In genomic region chr7:30772984-30773383, GRCh38 we compare ENCODE assay signal across 1 cellular context.
TF ChIP-seq lines count a peak whose summit lies in the region.

No MANE protein-coding gene starts in this region.

TF ChIP-seq in K562, 482 proteins besides CTCF, POLR2A, EP300 and RAD21:
- TF ChIP-seq, protein P1, sequence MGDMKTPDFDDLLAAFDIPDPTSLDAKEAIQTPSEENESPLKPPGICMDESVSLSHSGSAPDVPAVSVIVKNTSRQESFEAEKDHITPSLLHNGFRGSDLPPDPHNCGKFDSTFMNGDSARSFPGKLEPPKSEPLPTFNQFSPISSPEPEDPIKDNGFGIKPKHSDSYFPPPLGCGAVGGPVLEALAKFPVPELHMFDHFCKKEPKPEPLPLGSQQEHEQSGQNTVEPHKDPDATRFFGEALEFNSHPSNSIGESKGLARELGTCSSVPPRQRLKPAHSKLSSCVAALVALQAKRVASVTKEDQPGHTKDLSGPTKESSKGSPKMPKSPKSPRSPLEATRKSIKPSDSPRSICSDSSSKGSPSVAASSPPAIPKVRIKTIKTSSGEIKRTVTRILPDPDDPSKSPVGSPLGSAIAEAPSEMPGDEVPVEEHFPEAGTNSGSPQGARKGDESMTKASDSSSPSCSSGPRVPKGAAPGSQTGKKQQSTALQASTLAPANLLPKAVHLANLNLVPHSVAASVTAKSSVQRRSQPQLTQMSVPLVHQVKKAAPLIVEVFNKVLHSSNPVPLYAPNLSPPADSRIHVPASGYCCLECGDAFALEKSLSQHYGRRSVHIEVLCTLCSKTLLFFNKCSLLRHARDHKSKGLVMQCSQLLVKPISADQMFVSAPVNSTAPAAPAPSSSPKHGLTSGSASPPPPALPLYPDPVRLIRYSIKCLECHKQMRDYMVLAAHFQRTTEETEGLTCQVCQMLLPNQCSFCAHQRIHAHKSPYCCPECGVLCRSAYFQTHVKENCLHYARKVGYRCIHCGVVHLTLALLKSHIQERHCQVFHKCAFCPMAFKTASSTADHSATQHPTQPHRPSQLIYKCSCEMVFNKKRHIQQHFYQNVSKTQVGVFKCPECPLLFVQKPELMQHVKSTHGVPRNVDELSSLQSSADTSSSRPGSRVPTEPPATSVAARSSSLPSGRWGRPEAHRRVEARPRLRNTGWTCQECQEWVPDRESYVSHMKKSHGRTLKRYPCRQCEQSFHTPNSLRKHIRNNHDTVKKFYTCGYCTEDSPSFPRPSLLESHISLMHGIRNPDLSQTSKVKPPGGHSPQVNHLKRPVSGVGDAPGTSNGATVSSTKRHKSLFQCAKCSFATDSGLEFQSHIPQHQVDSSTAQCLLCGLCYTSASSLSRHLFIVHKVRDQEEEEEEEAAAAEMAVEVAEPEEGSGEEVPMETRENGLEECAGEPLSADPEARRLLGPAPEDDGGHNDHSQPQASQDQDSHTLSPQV (IDR thresholded peaks at IDR 0.05): 0 out of 2 replicates have a peak, but pooled peaks have one; percentile 39
- TF ChIP-seq, protein P2, sequence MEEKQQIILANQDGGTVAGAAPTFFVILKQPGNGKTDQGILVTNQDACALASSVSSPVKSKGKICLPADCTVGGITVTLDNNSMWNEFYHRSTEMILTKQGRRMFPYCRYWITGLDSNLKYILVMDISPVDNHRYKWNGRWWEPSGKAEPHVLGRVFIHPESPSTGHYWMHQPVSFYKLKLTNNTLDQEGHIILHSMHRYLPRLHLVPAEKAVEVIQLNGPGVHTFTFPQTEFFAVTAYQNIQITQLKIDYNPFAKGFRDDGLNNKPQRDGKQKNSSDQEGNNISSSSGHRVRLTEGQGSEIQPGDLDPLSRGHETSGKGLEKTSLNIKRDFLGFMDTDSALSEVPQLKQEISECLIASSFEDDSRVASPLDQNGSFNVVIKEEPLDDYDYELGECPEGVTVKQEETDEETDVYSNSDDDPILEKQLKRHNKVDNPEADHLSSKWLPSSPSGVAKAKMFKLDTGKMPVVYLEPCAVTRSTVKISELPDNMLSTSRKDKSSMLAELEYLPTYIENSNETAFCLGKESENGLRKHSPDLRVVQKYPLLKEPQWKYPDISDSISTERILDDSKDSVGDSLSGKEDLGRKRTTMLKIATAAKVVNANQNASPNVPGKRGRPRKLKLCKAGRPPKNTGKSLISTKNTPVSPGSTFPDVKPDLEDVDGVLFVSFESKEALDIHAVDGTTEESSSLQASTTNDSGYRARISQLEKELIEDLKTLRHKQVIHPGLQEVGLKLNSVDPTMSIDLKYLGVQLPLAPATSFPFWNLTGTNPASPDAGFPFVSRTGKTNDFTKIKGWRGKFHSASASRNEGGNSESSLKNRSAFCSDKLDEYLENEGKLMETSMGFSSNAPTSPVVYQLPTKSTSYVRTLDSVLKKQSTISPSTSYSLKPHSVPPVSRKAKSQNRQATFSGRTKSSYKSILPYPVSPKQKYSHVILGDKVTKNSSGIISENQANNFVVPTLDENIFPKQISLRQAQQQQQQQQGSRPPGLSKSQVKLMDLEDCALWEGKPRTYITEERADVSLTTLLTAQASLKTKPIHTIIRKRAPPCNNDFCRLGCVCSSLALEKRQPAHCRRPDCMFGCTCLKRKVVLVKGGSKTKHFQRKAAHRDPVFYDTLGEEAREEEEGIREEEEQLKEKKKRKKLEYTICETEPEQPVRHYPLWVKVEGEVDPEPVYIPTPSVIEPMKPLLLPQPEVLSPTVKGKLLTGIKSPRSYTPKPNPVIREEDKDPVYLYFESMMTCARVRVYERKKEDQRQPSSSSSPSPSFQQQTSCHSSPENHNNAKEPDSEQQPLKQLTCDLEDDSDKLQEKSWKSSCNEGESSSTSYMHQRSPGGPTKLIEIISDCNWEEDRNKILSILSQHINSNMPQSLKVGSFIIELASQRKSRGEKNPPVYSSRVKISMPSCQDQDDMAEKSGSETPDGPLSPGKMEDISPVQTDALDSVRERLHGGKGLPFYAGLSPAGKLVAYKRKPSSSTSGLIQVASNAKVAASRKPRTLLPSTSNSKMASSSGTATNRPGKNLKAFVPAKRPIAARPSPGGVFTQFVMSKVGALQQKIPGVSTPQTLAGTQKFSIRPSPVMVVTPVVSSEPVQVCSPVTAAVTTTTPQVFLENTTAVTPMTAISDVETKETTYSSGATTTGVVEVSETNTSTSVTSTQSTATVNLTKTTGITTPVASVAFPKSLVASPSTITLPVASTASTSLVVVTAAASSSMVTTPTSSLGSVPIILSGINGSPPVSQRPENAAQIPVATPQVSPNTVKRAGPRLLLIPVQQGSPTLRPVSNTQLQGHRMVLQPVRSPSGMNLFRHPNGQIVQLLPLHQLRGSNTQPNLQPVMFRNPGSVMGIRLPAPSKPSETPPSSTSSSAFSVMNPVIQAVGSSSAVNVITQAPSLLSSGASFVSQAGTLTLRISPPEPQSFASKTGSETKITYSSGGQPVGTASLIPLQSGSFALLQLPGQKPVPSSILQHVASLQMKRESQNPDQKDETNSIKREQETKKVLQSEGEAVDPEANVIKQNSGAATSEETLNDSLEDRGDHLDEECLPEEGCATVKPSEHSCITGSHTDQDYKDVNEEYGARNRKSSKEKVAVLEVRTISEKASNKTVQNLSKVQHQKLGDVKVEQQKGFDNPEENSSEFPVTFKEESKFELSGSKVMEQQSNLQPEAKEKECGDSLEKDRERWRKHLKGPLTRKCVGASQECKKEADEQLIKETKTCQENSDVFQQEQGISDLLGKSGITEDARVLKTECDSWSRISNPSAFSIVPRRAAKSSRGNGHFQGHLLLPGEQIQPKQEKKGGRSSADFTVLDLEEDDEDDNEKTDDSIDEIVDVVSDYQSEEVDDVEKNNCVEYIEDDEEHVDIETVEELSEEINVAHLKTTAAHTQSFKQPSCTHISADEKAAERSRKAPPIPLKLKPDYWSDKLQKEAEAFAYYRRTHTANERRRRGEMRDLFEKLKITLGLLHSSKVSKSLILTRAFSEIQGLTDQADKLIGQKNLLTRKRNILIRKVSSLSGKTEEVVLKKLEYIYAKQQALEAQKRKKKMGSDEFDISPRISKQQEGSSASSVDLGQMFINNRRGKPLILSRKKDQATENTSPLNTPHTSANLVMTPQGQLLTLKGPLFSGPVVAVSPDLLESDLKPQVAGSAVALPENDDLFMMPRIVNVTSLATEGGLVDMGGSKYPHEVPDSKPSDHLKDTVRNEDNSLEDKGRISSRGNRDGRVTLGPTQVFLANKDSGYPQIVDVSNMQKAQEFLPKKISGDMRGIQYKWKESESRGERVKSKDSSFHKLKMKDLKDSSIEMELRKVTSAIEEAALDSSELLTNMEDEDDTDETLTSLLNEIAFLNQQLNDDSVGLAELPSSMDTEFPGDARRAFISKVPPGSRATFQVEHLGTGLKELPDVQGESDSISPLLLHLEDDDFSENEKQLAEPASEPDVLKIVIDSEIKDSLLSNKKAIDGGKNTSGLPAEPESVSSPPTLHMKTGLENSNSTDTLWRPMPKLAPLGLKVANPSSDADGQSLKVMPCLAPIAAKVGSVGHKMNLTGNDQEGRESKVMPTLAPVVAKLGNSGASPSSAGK (IDR thresholded peaks at IDR 0.05): peak; percentile 55
- TF ChIP-seq MAX (CRISPR knock-in tag; IDR thresholded peaks at IDR 0.05): 0 out of 2 replicates have a peak, but pooled peaks have one; percentile 28
- no peak for TF ChIP-seq NFXL1 (CRISPR knock-in tag; IDR thresholded peaks at IDR 0.05)
TF ChIP-seq in K562: peak in this region for 3.
